In genomic region chr5:174097486-174098185, GRCh38 we compare ENCODE assay signal across 30 cellular contexts. TPM values are rescaled to one million over a fixed set of nuclear protein-coding genes. Genes with fewer than 3 reads are reported as not detected.
A peak's percentile ranks its signal among the peaks of the same experiment; 100 is the strongest.
DNase-seq lines count a peak whose midpoint lies in the region; ATAC-seq, FAIRE-seq and TF ChIP-seq lines count a peak whose summit lies in the region.
"Had no signal": no experiment of that assay in that cellular context is flagged by ENCODE, and none has a peak within 500 bp of the region (broad histone marks: within the 10 kb centered on the region; RNA-seq: fewer than 3 reads in every experiment).

No MANE protein-coding gene starts in this region.

- no peaks in the 10 kb centered on the region for H3K9me3 ChIP-seq in astrocyte (ENCODE audit: insufficient read depth, low read depth, low read length)
- H3K9me3 ChIP-seq: left ventricle myocardium inferior had no signal

- no peak overlapping the region for H3K27ac ChIP-seq in astrocyte (ENCODE audit: low read depth, low read length)
- H3K27ac ChIP-seq: KMS-11, left ventricle myocardium inferior, SK-N-MC, skin epidermis, WERI-Rb-1 had no signal

- H3K9me3 Mint-ChIP-seq in astrocyte (ENCODE audit: unreplicated experiment) = no peaks in the 10 kb centered on the region
- no peaks in the 10 kb centered on the region for H3K9me3 Mint-ChIP-seq in activated CD8-positive, alpha-beta T cell treated with anti-CD3 and anti-CD28 coated beads for 36 hours
- H3K9me3 Mint-ChIP-seq: activated CD4-positive, alpha-beta T cell treated with anti-CD3 and anti-CD28 coated beads, Interleukin-2, amount 10 ng/mL, durations not matched to agents 7 days and 5 days; activated naive CD4-positive, alpha-beta T cell treated with anti-CD3 and anti-CD28 coated beads, Interleukin-2, amount 50 U/mL, for 24 hours; activated T-helper 17 cell treated with anti-CD3 and anti-CD28 coated beads, Interleukin-2, amount 50 U/mL, for 72 hours; mesothelial cell of epicardium; naive thymus-derived CD4-positive, alpha-beta T cell; T-helper 2 cell treated with Interferon-gamma antibody and Interleukin-4, amounts not matched to agents 5 μg/mL and 100 μg/mL, for 36 hours had no signal

- H3K9ac ChIP-seq in astrocyte (ENCODE audit: low read length) = peak overlapping the region; percentile 1
- H3K9ac ChIP-seq: KMS-11 had no signal

- CTCF ChIA-PET in activated CD8-positive, alpha-beta T cell treated with anti-CD3 and anti-CD28 coated beads for 36 hours (lab: Charles Lee) = no interaction called here

- intact Hi-C loops in activated CD8-positive, alpha-beta T cell treated with anti-CD3 and anti-CD28 coated beads for 36 hours (cut with micrococcal nuclease) = no loop called here

- H3K27me3 ChIP-seq in astrocyte (ENCODE audit: insufficient read depth, low read length) = peaks cover 2% of the 10 kb centered on the region

- no peak for ATAC-seq in activated CD8-positive, alpha-beta T cell treated with anti-CD3 and anti-CD28 coated beads for 36 hours
- no peak for ATAC-seq in GM18909 (IDR thresholded peaks at IDR 0.05; ENCODE audit: poor library complexity, unreplicated experiment)
- ATAC-seq: activated CD8-positive, alpha-beta memory T cell treated with anti-CD3 and anti-CD28 coated beads, Interleukin-2, amount 10 ng/mL, durations not matched to agents 7 days and 5 days; activated T-helper 17 cell treated with anti-CD3 and anti-CD28 coated beads, Interleukin-2, amount 50 U/mL, for 72 hours; naive thymus-derived CD4-positive, alpha-beta T cell had no signal

- TF ChIP-seq CTCF in astrocyte (IDR thresholded peaks at IDR 0.05; ENCODE audit: insufficient read depth, low read depth, low read length) = no peak
- TF ChIP-seq CTCF in activated CD8-positive, alpha-beta T cell treated with anti-CD3 and anti-CD28 coated beads for 36 hours (IDR thresholded peaks at IDR 0.05) = no peak

- H3K36me3 ChIP-seq in astrocyte (ENCODE audit: insufficient read depth, low read length) = no peaks in the 10 kb centered on the region
- H3K36me3 ChIP-seq: left ventricle myocardium inferior, WERI-Rb-1 had no signal

- no peaks in the 10 kb centered on the region for H4K20me1 ChIP-seq in astrocyte (ENCODE audit: insufficient read depth, low read length)

- no peak overlapping the region for H2AFZ ChIP-seq in astrocyte (ENCODE audit: low read depth, low read length)

- H3K79me2 ChIP-seq in astrocyte (ENCODE audit: insufficient read depth, low read length) = no peaks in the 10 kb centered on the region

- peaks cover 6% of the 10 kb centered on the region for H3K27me3 Mint-ChIP-seq in astrocyte (ENCODE audit: low read depth, unreplicated experiment)
- peaks cover 2% of the 10 kb centered on the region for H3K27me3 Mint-ChIP-seq in activated CD8-positive, alpha-beta T cell treated with anti-CD3 and anti-CD28 coated beads for 36 hours
- H3K27me3 Mint-ChIP-seq: activated CD4-positive, alpha-beta T cell treated with anti-CD3 and anti-CD28 coated beads, Interleukin-2, amount 10 ng/mL, durations not matched to agents 7 days and 5 days; activated CD8-positive, alpha-beta memory T cell treated with anti-CD3 and anti-CD28 coated beads, Interleukin-2, amount 10 ng/mL, durations not matched to agents 7 days and 5 days; activated naive CD4-positive, alpha-beta T cell treated with anti-CD3 and anti-CD28 coated beads, Interleukin-2, amount 50 U/mL, for 24 hours; activated T-helper 17 cell treated with anti-CD3 and anti-CD28 coated beads, Interleukin-2, amount 50 U/mL, for 72 hours had no signal

- peak; percentile 77 for DNase-seq in EH (ENCODE audit: low read depth)
- DNase-seq in HT1080 (ENCODE audit: low read depth) = peak; percentile 63
- DNase-seq in astrocyte (ENCODE audit: low read depth) = peak; percentile 45
- peak; percentile 61 for DNase-seq in islet precursor cell
- no peak for DNase-seq in activated CD8-positive, alpha-beta T cell treated with anti-CD3 and anti-CD28 coated beads for 36 hours
- DNase-seq in COLO668 (lab: John Stamatoyannopoulos, UW; ENCODE audit: unreplicated experiment) = no peak
- DNase-seq: activated CD4-positive, alpha-beta T cell treated with anti-CD3 and anti-CD28 coated beads, Interleukin-2, amount 10 ng/mL, durations not matched to agents 7 days and 5 days; activated CD8-positive, alpha-beta memory T cell treated with anti-CD3 and anti-CD28 coated beads, Interleukin-2, amount 10 ng/mL, durations not matched to agents 7 days and 5 days; AML-193; COR-L47; foreskin melanocyte; left ventricle myocardium inferior; MV-4-11; naive thymus-derived CD4-positive, alpha-beta T cell; NCI-H524; occipital lobe; RPMI8226; stimulated activated CD4-positive, alpha-beta T cell treated with anti-CD3 and anti-CD28 coated beads, Interleukin-1b, Interleukin-23, amount 100 ng/mL, for 48 hours; trophoblast cell; WERI-Rb-1 had no signal

- no peaks in the 10 kb centered on the region for H3K36me3 Mint-ChIP-seq in astrocyte (ENCODE audit: low read depth, unreplicated experiment)
- H3K36me3 Mint-ChIP-seq in activated CD8-positive, alpha-beta T cell treated with anti-CD3 and anti-CD28 coated beads for 36 hours (ENCODE audit: low read depth) = no peaks in the 10 kb centered on the region
- H3K36me3 Mint-ChIP-seq: activated CD8-positive, alpha-beta memory T cell treated with anti-CD3 and anti-CD28 coated beads, Interleukin-2, amount 10 ng/mL, durations not matched to agents 7 days and 5 days; activated naive CD4-positive, alpha-beta T cell treated with anti-CD3 and anti-CD28 coated beads, Interleukin-2, amount 50 U/mL, for 24 hours; mesothelial cell of epicardium; naive thymus-derived CD4-positive, alpha-beta T cell had no signal

- POLR2A ChIA-PET in activated CD8-positive, alpha-beta T cell treated with anti-CD3 and anti-CD28 coated beads for 36 hours (lab: Charles Lee) = no interaction called here

- no peak overlapping the region for H3K27ac Mint-ChIP-seq in astrocyte (ENCODE audit: unreplicated experiment)
- no peak overlapping the region for H3K27ac Mint-ChIP-seq in activated CD8-positive, alpha-beta T cell treated with anti-CD3 and anti-CD28 coated beads for 36 hours
- H3K27ac Mint-ChIP-seq: activated CD4-positive, alpha-beta T cell treated with anti-CD3 and anti-CD28 coated beads, Interleukin-2, amount 10 ng/mL, durations not matched to agents 7 days and 5 days; activated CD8-positive, alpha-beta memory T cell treated with anti-CD3 and anti-CD28 coated beads, Interleukin-2, amount 10 ng/mL, durations not matched to agents 7 days and 5 days; activated naive CD4-positive, alpha-beta T cell treated with anti-CD3 and anti-CD28 coated beads, Interleukin-2, amount 50 U/mL, for 24 hours; activated T-helper 17 cell treated with anti-CD3 and anti-CD28 coated beads, Interleukin-2, amount 50 U/mL, for 72 hours; mesothelial cell of epicardium; naive thymus-derived CD4-positive, alpha-beta T cell; T-helper 2 cell treated with Interferon-gamma antibody and Interleukin-4, amounts not matched to agents 5 μg/mL and 100 μg/mL, for 36 hours had no signal

- H3K4me1 Mint-ChIP-seq in astrocyte (ENCODE audit: low read depth, unreplicated experiment) = no peaks in the 10 kb centered on the region
- H3K4me1 Mint-ChIP-seq in activated CD8-positive, alpha-beta T cell treated with anti-CD3 and anti-CD28 coated beads for 36 hours (ENCODE audit: low read depth) = no peaks in the 10 kb centered on the region
- H3K4me1 Mint-ChIP-seq: activated CD4-positive, alpha-beta T cell treated with anti-CD3 and anti-CD28 coated beads, Interleukin-2, amount 10 ng/mL, durations not matched to agents 7 days and 5 days; activated CD8-positive, alpha-beta memory T cell treated with anti-CD3 and anti-CD28 coated beads, Interleukin-2, amount 10 ng/mL, durations not matched to agents 7 days and 5 days; activated naive CD4-positive, alpha-beta T cell treated with anti-CD3 and anti-CD28 coated beads, Interleukin-2, amount 50 U/mL, for 24 hours; activated T-helper 17 cell treated with anti-CD3 and anti-CD28 coated beads, Interleukin-2, amount 50 U/mL, for 72 hours; mesothelial cell of epicardium; naive thymus-derived CD4-positive, alpha-beta T cell had no signal

- no peak for FAIRE-seq in astrocyte (lab: Jason Lieb, UNC)

- no peak overlapping the region for H3K4me3 ChIP-seq in astrocyte (ENCODE audit: insufficient read depth, low read depth, low read length)
- H3K4me3 ChIP-seq: left ventricle myocardium inferior, SK-N-MC, skin epidermis had no signal

- peaks cover 6% of the 10 kb centered on the region for H3K4me1 ChIP-seq in astrocyte (ENCODE audit: insufficient read depth, low read length)
- H3K4me1 ChIP-seq: left ventricle myocardium inferior had no signal

- H3K4me3 Mint-ChIP-seq in astrocyte (ENCODE audit: unreplicated experiment) = no peak overlapping the region
- no peak overlapping the region for H3K4me3 Mint-ChIP-seq in activated CD8-positive, alpha-beta T cell treated with anti-CD3 and anti-CD28 coated beads for 36 hours
- H3K4me3 Mint-ChIP-seq: activated CD4-positive, alpha-beta T cell treated with anti-CD3 and anti-CD28 coated beads, Interleukin-2, amount 10 ng/mL, durations not matched to agents 7 days and 5 days; activated CD8-positive, alpha-beta memory T cell treated with anti-CD3 and anti-CD28 coated beads, Interleukin-2, amount 10 ng/mL, durations not matched to agents 7 days and 5 days; activated naive CD4-positive, alpha-beta T cell treated with anti-CD3 and anti-CD28 coated beads, Interleukin-2, amount 50 U/mL, for 24 hours; activated T-helper 17 cell treated with anti-CD3 and anti-CD28 coated beads, Interleukin-2, amount 50 U/mL, for 72 hours; mesothelial cell of epicardium; naive thymus-derived CD4-positive, alpha-beta T cell; T-helper 2 cell treated with Interferon-gamma antibody and Interleukin-4, amounts not matched to agents 5 μg/mL and 100 μg/mL, for 36 hours had no signal

- no peak overlapping the region for H3K4me2 ChIP-seq in astrocyte (ENCODE audit: low read length)
- H3K4me2 ChIP-seq: KMS-11 had no signal

RNA-seq across cellular contexts. Expression of gene NSG2, which starts 52.1 kb away (rescaled TPM):
- not detected in 2 replicates for total RNA-seq in HT1080 (2014; rRNA removed; shearing (Covaris generic))
- not detected in 2 replicates for polyA plus RNA-seq in HT1080 (2015; cell fraction: cytosol; rRNA removed)
- not detected in 2 replicates for polyA plus RNA-seq in HT1080 (2015; cell fraction: nucleus; rRNA removed)
- 0.09 and 0.38 TPM in 2 replicates for total RNA-seq in astrocyte
- not detected for total RNA-seq in activated CD8-positive, alpha-beta T cell treated with anti-CD3 and anti-CD28 coated beads for 36 hours
- total RNA-seq: activated CD4-positive, alpha-beta T cell treated with anti-CD3 and anti-CD28 coated beads, Interleukin-2, amount 10 ng/mL, durations not matched to agents 7 days and 5 days; activated CD8-positive, alpha-beta memory T cell treated with anti-CD3 and anti-CD28 coated beads, Interleukin-2, amount 10 ng/mL, durations not matched to agents 7 days and 5 days; activated T-helper 17 cell treated with anti-CD3 and anti-CD28 coated beads, Interleukin-2, amount 50 U/mL, for 72 hours; epithelial cell of proximal tubule; mesothelial cell of epicardium; naive thymus-derived CD4-positive, alpha-beta T cell; pulmonary artery endothelial cell had no signal
- polyA plus RNA-seq: naive thymus-derived CD4-positive, alpha-beta T cell had no signal

Comparison
In these comparisons a context has a peak if more than half of its experiments do, and no peak if none do; other contexts are left out.
1. DNase-seq: peak in EH (single experiment), HT1080 (single experiment), astrocyte (single experiment) and islet precursor cell (single experiment); none in activated CD8-positive, alpha-beta T cell treated with anti-CD3 and anti-CD28 coated beads for 36 hours (single experiment) and COLO668 (single experiment).